ENCODE assay signal across 1 cellular context in genomic region chr6:87436435-87436834, GRCh38.
TF ChIP-seq lines count a peak whose summit lies in the region.

No MANE protein-coding gene starts in this region.

TF ChIP-seq in endothelial cell of umbilical vein, 7 proteins besides CTCF, POLR2A, EP300 and RAD21 (continued from another document):
- no peak for TF ChIP-seq POLR2AphosphoS5 (IDR thresholded peaks at IDR 0.05; ENCODE audit: insufficient read depth, low read depth, low read length)
TF ChIP-seq in endothelial cell of umbilical vein: peak in this region for 1.
